Comparison of ENCODE assay signal across 11 cellular contexts in genomic region chr12:86741531-86741930, GRCh38.
DNase-seq lines count a peak whose midpoint lies in the region; TF ChIP-seq lines count a peak whose summit lies in the region.
"Had no signal": no experiment of that assay in that cellular context is flagged by ENCODE, and none has a peak within 500 bp of the region (broad histone marks: within the 10 kb centered on the region; RNA-seq: fewer than 3 reads in every experiment).

No MANE protein-coding gene starts in this region.

- DNase-seq in Caki2 (ENCODE audit: low read depth) (peak; percentile 28), M059J (ENCODE audit: low read depth) (peak; percentile 18), epithelial cell of proximal tubule (ENCODE audit: low read depth) (peak; percentile 2), renal cortical epithelial cell (ENCODE audit: low read depth) (peak; percentile 55), posterior vena cava (ENCODE audit: low spot score) (no peak), NCI-H748 (lab: John Stamatoyannopoulos, UW; ENCODE audit: unreplicated experiment) (no peak), AML-193 (lab: John Stamatoyannopoulos, UW) (no peak)
- DNase-seq: DMS79, GOT3, H9 had no signal

- H3K4me3 ChIP-seq in epithelial cell of proximal tubule (ENCODE audit: low read depth, low read length): no peak overlapping the region
- H3K4me3 ChIP-seq: BLaER1 had no signal

- TF ChIP-seq CTCF in epithelial cell of proximal tubule (conservative IDR thresholded peaks at IDR 0.05; ENCODE audit: low read depth, low read length): no peak

- in situ Hi-C loops in Caki2 (cut with HindIII; ENCODE audit: low pct_unique_long_range_greater_than_20kb, low sequenced_read_pairs): no loop called here

- intact Hi-C loops in posterior vena cava (cut with DNase I): no loop called here

Comparison
In these comparisons a context has a peak if more than half of its experiments do, and no peak if none do; other contexts are left out.
1. DNase-seq: peak in Caki2 (single experiment), M059J (single experiment), epithelial cell of proximal tubule (single experiment) and renal cortical epithelial cell (single experiment); none in posterior vena cava (single experiment), NCI-H748 (single experiment) and AML-193 (0 of 2).